In the genomic region with DNA sequence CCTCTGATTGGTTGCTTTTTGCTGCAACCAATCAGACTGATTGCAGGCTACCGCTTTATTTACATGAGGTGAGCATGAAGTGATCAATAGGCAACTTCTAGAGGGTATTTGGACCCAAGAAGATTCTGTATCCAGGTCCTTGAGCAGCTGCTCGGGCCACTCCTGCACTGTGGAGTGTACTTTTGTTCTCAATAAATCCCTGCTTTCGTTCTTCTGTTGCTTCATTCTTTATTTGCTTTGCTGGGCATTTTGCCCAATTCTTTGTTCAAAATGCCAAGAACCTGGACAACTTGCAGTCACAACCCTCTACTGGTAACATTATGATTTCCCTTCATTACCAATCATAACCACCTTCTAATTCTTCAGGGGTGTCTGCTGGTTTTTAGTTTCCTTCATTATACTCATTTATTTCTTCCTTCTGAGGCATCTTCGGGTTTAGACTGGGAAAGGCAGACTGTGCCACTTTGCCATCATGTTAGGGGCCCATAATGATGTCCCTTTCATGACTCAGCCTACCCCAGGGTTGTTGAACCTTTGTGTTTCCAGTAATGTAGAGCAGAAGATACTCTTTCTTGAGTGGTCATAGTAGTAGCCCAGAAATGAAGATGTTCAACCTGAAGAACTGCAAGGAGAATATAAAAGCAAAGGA, we compare ENCODE assay signal across 13 cellular contexts. TPM values are rescaled to one million over a fixed set of nuclear protein-coding genes. Genes with fewer than 3 reads are reported as not detected.
A peak's percentile ranks its signal among the peaks of the same experiment; 100 is the strongest.
DNase-seq lines count a peak whose midpoint lies in the region; ATAC-seq and TF ChIP-seq lines count a peak whose summit lies in the region.
"Had no signal": no experiment of that assay in that cellular context is flagged by ENCODE, and none has a peak within 500 bp of the region (broad histone marks: within the 10 kb centered on the region; RNA-seq: fewer than 3 reads in every experiment).

No MANE protein-coding gene starts in this region.

- no peaks in the 10 kb centered on the region for H3K9me2 ChIP-seq in OCI-LY7 (ENCODE audit: insufficient read depth, low read length)

- ATAC-seq in body of pancreas (peak; percentile 74), lower lobe of right lung (peak; percentile 90 to 94), GM18511 (IDR thresholded peaks at IDR 0.05; ENCODE audit: unreplicated experiment) (no peak)
- ATAC-seq: activated T-helper 17 cell treated with anti-CD3 and anti-CD28 coated beads, Interleukin-2, amount 50 U/mL, for 72 hours had no signal

- H3K27me3 ChIP-seq in AG04450 (ENCODE audit: control insufficient read depth, insufficient read depth, low read length): no peaks in the 10 kb centered on the region
- no peaks in the 10 kb centered on the region for H3K27me3 ChIP-seq in body of pancreas
- H3K27me3 ChIP-seq in lower lobe of right lung (ENCODE audit: low read depth): no peaks in the 10 kb centered on the region
- H3K27me3 ChIP-seq in suprapubic skin: no peaks in the 10 kb centered on the region

- intact Hi-C loops in body of pancreas (cut with DNase I): no loop called here
- intact Hi-C loops in lower lobe of right lung (cut with DNase I): no loop called here
- intact Hi-C loops in OCI-LY7 (cut with micrococcal nuclease; ENCODE audit: unreplicated experiment): no loop called here

- no peaks in the 10 kb centered on the region for H3K79me2 ChIP-seq in OCI-LY7 (ENCODE audit: insufficient read depth, low read depth, low read length)

- H3K9me3 ChIP-seq in AG04450 (ENCODE audit: control insufficient read depth, insufficient read depth, low read length) (no peaks in the 10 kb centered on the region), body of pancreas (no peaks in the 10 kb centered on the region), lower lobe of right lung (no peaks in the 10 kb centered on the region), suprapubic skin (no peaks in the 10 kb centered on the region), OCI-LY7 (ENCODE audit: low read length) (no peaks in the 10 kb centered on the region)

- TF ChIP-seq EP300 in suprapubic skin (IDR thresholded peaks at IDR 0.05): no peak

- POLR2A ChIA-PET in AG04450 (lab: Yijun Ruan, JAX): no interaction called here
- POLR2A ChIA-PET in OCI-LY7 (lab: Charles Lee): interaction anchor here (0.6 kb wide), 1 partner anchor 1703 kb away, joined by 3 read pairs; no protein-coding TSS in a partner anchor

- H3K36me3 ChIP-seq in body of pancreas (replicated peaks in 1 of 2; ENCODE audit: insufficient read depth in 1 of 2, low read depth in 2 of 2) (no peaks in the 10 kb centered on the region), lower lobe of right lung (no peaks in the 10 kb centered on the region), suprapubic skin (no peaks in the 10 kb centered on the region), OCI-LY7 (ENCODE audit: insufficient read depth, low read length) (no peaks in the 10 kb centered on the region)

- H3K4me3 ChIP-seq in AG04450 (ENCODE audit: low read depth, low read length): no peak overlapping the region
- H3K4me3 ChIP-seq in body of pancreas: no peak overlapping the region
- H3K4me3 ChIP-seq in lower lobe of right lung: no peak overlapping the region
- H3K4me3 ChIP-seq in suprapubic skin: no peak overlapping the region
- no peak overlapping the region for H3K4me3 ChIP-seq in OCI-LY7 (ENCODE audit: low read depth, low read length, poor library complexity, severe bottlenecking)

- TF ChIP-seq CTCF in AG04450 (IDR thresholded peaks at IDR 0.05; ENCODE audit: low read depth, low read length) (no peak), body of pancreas (IDR thresholded peaks at IDR 0.05) (peak in 4 of 7 experiments; percentile 23 to 39 (median 32)), lower lobe of right lung (IDR thresholded peaks at IDR 0.05) (no peak), suprapubic skin (IDR thresholded peaks at IDR 0.05) (no peak), OCI-LY7 (conservative IDR thresholded peaks at IDR 0.05; ENCODE audit: low read length) (no peak)

- CTCF ChIA-PET in AG04450 (lab: Charles Lee): no interaction called here
- CTCF ChIA-PET in OCI-LY7 (lab: Charles Lee; ENCODE audit: unreplicated experiment): no interaction called here

- no peak overlapping the region for H3K27ac ChIP-seq in AG04450 (ENCODE audit: low read depth, low read length)
- peak overlapping the region in 2 of 4 donors; percentile 48 to 62 for H3K27ac ChIP-seq in body of pancreas
- peak overlapping the region; percentile 14 for H3K27ac ChIP-seq in lower lobe of right lung
- no peak overlapping the region for H3K27ac ChIP-seq in caudate nucleus (ENCODE audit: low read depth, low read length)
- no peak overlapping the region for H3K27ac ChIP-seq in suprapubic skin
- no peak overlapping the region for H3K27ac ChIP-seq in OCI-LY7 (ENCODE audit: low read depth, low read length, poor library complexity, severe bottlenecking)

- BruUV-seq in OCI-LY7 (replicated peaks; lab: Mats Ljungman, UMichigan): no TSS peak

- H4K20me1 ChIP-seq in OCI-LY7 (ENCODE audit: insufficient read depth, low read length): no peaks in the 10 kb centered on the region

- WGBS in body of pancreas, 2 donors: 32 to 40% methylated on average over 4 of the region's 4 CpGs
- 58% methylated on average over 4 of the region's 4 CpGs for WGBS in suprapubic skin

- no peak overlapping the region for H3K4me2 ChIP-seq in OCI-LY7 (ENCODE audit: low read length)

- TF ChIP-seq POLR2A in body of pancreas (IDR thresholded peaks at IDR 0.05) (peak in 1 of 3 donors; percentile 6), suprapubic skin (IDR thresholded peaks at IDR 0.05) (no peak)

- DNase-seq in AG04450 (ENCODE audit: low read depth, low spot score) (peak; percentile 20), M059J (ENCODE audit: low read depth) (peak; percentile 74), body of pancreas (peak; percentile 29 to 59 (median 53)), lower lobe of right lung (peak; percentile 69), caudate nucleus (lab: John Stamatoyannopoulos, UW) (no peak), suprapubic skin (ENCODE audit: low spot score in 2 of 2) (no peak), OCI-LY7 (ENCODE audit: low spot score) (no peak)
- DNase-seq: CD8-positive, alpha-beta memory T cell; H9; NCI-H2171; T-helper 9 cell had no signal

- no peak overlapping the region for H2AFZ ChIP-seq in OCI-LY7 (ENCODE audit: low read length)

- H3K4me1 ChIP-seq in body of pancreas: peaks cover 21% of the 10 kb centered on the region
- peaks cover 13% of the 10 kb centered on the region for H3K4me1 ChIP-seq in lower lobe of right lung
- peaks cover 11% of the 10 kb centered on the region for H3K4me1 ChIP-seq in suprapubic skin
- H3K4me1 ChIP-seq in OCI-LY7 (ENCODE audit: insufficient read depth, low read length, poor library complexity, severe bottlenecking): no peaks in the 10 kb centered on the region

RNA-seq across cellular contexts. Expression of a gene that starts 43.4 kb away (rescaled TPM):
- 177 and 218 TPM in 2 replicates for polyA plus RNA-seq in AG04450 (2011; rRNA removed)
- 211 and 251 TPM in 2 replicates for polyA minus RNA-seq in AG04450 (2011; rRNA and poly(A)+ RNA removed)
- total RNA-seq in M059J (2014; rRNA removed; shearing (Covaris generic)): 199 and 240 TPM in 2 replicates
- total RNA-seq in body of pancreas (10 to 100 TPM; 48.8 to 53.4 TPM), lower lobe of right lung (76.6 TPM), suprapubic skin (100 to 1,000 TPM in 1 of 4 donors, 10 to 100 TPM in 3; 66.6 to 105 (median 89.6) TPM), OCI-LY7 (2022) (18.2 and 20.4 TPM in 2 replicates)
- total RNA-seq in OCI-LY7 (2014; rRNA removed; shearing (Covaris generic)): 6.2 and 7.4 TPM in 2 replicates

Comparison
In these comparisons a context has a peak if more than half of its experiments do, and no peak if none do; other contexts are left out.
1. DNase-seq: peak in AG04450 (single experiment), M059J (single experiment), body of pancreas (4 of 4) and lower lobe of right lung (single experiment); none in caudate nucleus (0 of 61), suprapubic skin (0 of 2) and OCI-LY7 (single experiment).
2. CTCF ChIP-seq: peak in body of pancreas (4 of 7); none in AG04450 (single experiment), lower lobe of right lung (single experiment), suprapubic skin (0 of 2) and OCI-LY7 (single experiment).